In genomic region chr2:9300829-9301453, GRCh38 we compare ENCODE assay signal across 1 cellular context.
TF ChIP-seq lines count a peak whose summit lies in the region.

No MANE protein-coding gene starts in this region.

TF ChIP-seq in K562, 482 proteins besides CTCF, POLR2A, EP300 and RAD21 (continued from another document):
- TF ChIP-seq ELF1 (tag; IDR thresholded peaks at IDR 0.05) (0 out of 2 replicates have a peak, but pooled peaks have one; percentile 18), RHOXF2B (CRISPR knock-in tag; conservative IDR thresholded peaks at IDR 0.05) (no peak), CHD4 (IDR thresholded peaks at IDR 0.05; ENCODE audit: insufficient read depth, insufficient replicate concordance, low read depth, low read length, poor library complexity, severe bottlenecking) (no peak), DMBX1 (CRISPR knock-in tag; IDR thresholded peaks at IDR 0.05; ENCODE audit: borderline replicate concordance) (no peak), PBX2 (CRISPR knock-in tag; IDR thresholded peaks at IDR 0.05; ENCODE audit: low read depth) (no peak), PBX2 (tag; conservative IDR thresholded peaks at IDR 0.05; ENCODE audit: low read depth) (no peak), NELFE (IDR thresholded peaks at IDR 0.05; ENCODE audit: insufficient read depth, insufficient read length) (no peak), SRF (CRISPR knock-in tag; IDR thresholded peaks at IDR 0.05) (peak; percentile 36 to 95; a peak in 3 of 4 replicates), NFIX (CRISPR knock-in tag; IDR thresholded peaks at IDR 0.05; ENCODE audit: low read depth) (no peak), MXD1 (CRISPR knock-in tag; IDR thresholded peaks at IDR 0.05; ENCODE audit: borderline replicate concordance, poor library complexity, severe bottlenecking) (no peak), ZNF785 (CRISPR knock-in tag; IDR thresholded peaks at IDR 0.05) (no peak), ZBTB7A (IDR thresholded peaks at IDR 0.05; ENCODE audit: borderline replicate concordance, control insufficient read depth, low read depth, low read length) (no peak), ELK1 (CRISPR knock-in tag; IDR thresholded peaks at IDR 0.05) (no peak)
